In genomic region chr18:56269958-56270357, GRCh38 we compare ENCODE assay signal across 22 cellular contexts.
DNase-seq lines count a peak whose midpoint lies in the region; ATAC-seq, FAIRE-seq and TF ChIP-seq lines count a peak whose summit lies in the region.
"Had no signal": no experiment of that assay in that cellular context is flagged by ENCODE, and none has a peak within 500 bp of the region (broad histone marks: within the 10 kb centered on the region; RNA-seq: fewer than 3 reads in every experiment).

No MANE protein-coding gene starts in this region.

- peak overlapping the region; percentile 48 for H3K27ac Mint-ChIP-seq in activated T-cell treated with anti-CD3 and anti-CD28 coated beads, Interleukin-2, amount 50 U/mL, for 72 hours
- peak overlapping the region; percentile 38 for H3K27ac Mint-ChIP-seq in stimulated activated naive B cell treated with anti-CD40 and anti-IgM and Interleukin-4, amounts not matched to agents 10 μg/mL and 1 μg/mL and 100 μg/mL, for 72 hours
- H3K27ac Mint-ChIP-seq: CD4-positive, alpha-beta memory T cell had no signal

- no peaks in the 10 kb centered on the region for H3K36me3 Mint-ChIP-seq in activated T-cell treated with anti-CD3 and anti-CD28 coated beads, Interleukin-2, amount 50 U/mL, for 72 hours (ENCODE audit: insufficient read depth in 2 of 2)
- H3K36me3 Mint-ChIP-seq in activated T-cell treated with anti-CD3 and anti-CD28 coated beads, Interleukin-2, amount 50 U/mL, for 4 hours (ENCODE audit: insufficient read depth), result no peaks in the 10 kb centered on the region
- H3K36me3 Mint-ChIP-seq in stimulated activated naive B cell treated with anti-CD40 and anti-IgM and Interleukin-4, amounts not matched to agents 10 μg/mL and 1 μg/mL and 100 μg/mL, for 72 hours, result peaks cover 0 to 4% of the 10 kb centered on the region in 2 donors
- H3K36me3 Mint-ChIP-seq: CD4-positive, alpha-beta memory T cell had no signal

- FAIRE-seq in H54 (lab: Jason Lieb, UNC), result no peak
- FAIRE-seq: A549, GM12891, GM18507 had no signal

- no peak for ATAC-seq in activated T-cell treated with anti-CD3 and anti-CD28 coated beads, Interleukin-2, amount 50 U/mL, for 72 hours (replicated peaks in 1 of 2)
- ATAC-seq in activated T-cell treated with anti-CD3 and anti-CD28 coated beads, Interleukin-2, amount 50 U/mL, for 4 hours, result no peak
- ATAC-seq in stimulated activated naive B cell treated with anti-CD40 and anti-IgM and Interleukin-4, amounts not matched to agents 10 μg/mL and 1 μg/mL and 100 μg/mL, for 72 hours (replicated peaks), result no peak
- no peak for ATAC-seq in GM19395 (IDR thresholded peaks at IDR 0.05; ENCODE audit: unreplicated experiment)
- ATAC-seq: A549 had no signal

- TF ChIP-seq POLR2A in H54 (IDR thresholded peaks at IDR 0.05; ENCODE audit: low read depth, low read length), result no peak

- H3K4me1 Mint-ChIP-seq in activated T-cell treated with anti-CD3 and anti-CD28 coated beads, Interleukin-2, amount 50 U/mL, for 72 hours (ENCODE audit: low read depth), result no peaks in the 10 kb centered on the region
- H3K4me1 Mint-ChIP-seq in activated T-cell treated with anti-CD3 and anti-CD28 coated beads, Interleukin-2, amount 50 U/mL, for 4 hours (ENCODE audit: low read depth), result no peaks in the 10 kb centered on the region
- peaks cover 36 to 58% of the 10 kb centered on the region in 2 donors for H3K4me1 Mint-ChIP-seq in stimulated activated naive B cell treated with anti-CD40 and anti-IgM and Interleukin-4, amounts not matched to agents 10 μg/mL and 1 μg/mL and 100 μg/mL, for 72 hours
- H3K4me1 Mint-ChIP-seq: CD4-positive, alpha-beta memory T cell had no signal

- no peaks in the 10 kb centered on the region for H3K4me1 ChIP-seq in adipocyte (ENCODE audit: control insufficient read depth, insufficient read depth, low read length)
- H3K4me1 ChIP-seq: A549, Caco-2 had no signal

- no peak for DNase-seq in activated T-cell treated with anti-CD3 and anti-CD28 coated beads, Interleukin-2, amount 50 U/mL, for 72 hours
- no peak for DNase-seq in activated T-cell treated with anti-CD3 and anti-CD28 coated beads, Interleukin-2, amount 50 U/mL, for 4 hours
- DNase-seq in adipocyte (ENCODE audit: low read depth) (peak; percentile 5), iris pigment epithelial cell (ENCODE audit: low read depth) (peak; percentile 2), H54 (ENCODE audit: insufficient read length, low spot score) (no peak), NCI-H146 treated with DMSO at 0.1 percent for 48 hours (lab: John Stamatoyannopoulos, UW; ENCODE audit: unreplicated experiment) (no peak)
- DNase-seq in stimulated activated naive B cell treated with anti-CD40 and anti-IgM and Interleukin-4, amounts not matched to agents 10 μg/mL and 1 μg/mL and 100 μg/mL, for 72 hours, result no peak
- DNase-seq: 8988T; ACHN; C1 segment of cervical spinal cord; Caco-2; CD4-positive, alpha-beta memory T cell; DMS 273 treated with DMSO at 0.1 percent for 48 hours; DMS79; GF-D8; GOT3; H7; HCEC 1CT had no signal

- no peak overlapping the region for H3K9ac ChIP-seq in adipocyte (ENCODE audit: low read length)

- no peaks in the 10 kb centered on the region for H3K9me3 ChIP-seq in adipocyte (ENCODE audit: control insufficient read depth, low read length)
- H3K9me3 ChIP-seq: A549, Caco-2 had no signal

- H3K27me3 ChIP-seq in adipocyte (replicated peaks; ENCODE audit: control insufficient read depth, insufficient read depth, low read length), result no peaks in the 10 kb centered on the region

- H3K9me3 Mint-ChIP-seq in activated T-cell treated with anti-CD3 and anti-CD28 coated beads, Interleukin-2, amount 50 U/mL, for 72 hours, result peaks cover 2% of the 10 kb centered on the region in 2 donors
- peaks cover 3% of the 10 kb centered on the region for H3K9me3 Mint-ChIP-seq in activated T-cell treated with anti-CD3 and anti-CD28 coated beads, Interleukin-2, amount 50 U/mL, for 4 hours
- H3K9me3 Mint-ChIP-seq in stimulated activated naive B cell treated with anti-CD40 and anti-IgM and Interleukin-4, amounts not matched to agents 10 μg/mL and 1 μg/mL and 100 μg/mL, for 72 hours, result peaks cover 3 to 5% of the 10 kb centered on the region in 2 donors

- H3K4me3 ChIP-seq in adipocyte (ENCODE audit: low read length), result no peak overlapping the region
- H3K4me3 ChIP-seq: A549 had no signal

- H3K4me3 Mint-ChIP-seq in activated T-cell treated with anti-CD3 and anti-CD28 coated beads, Interleukin-2, amount 50 U/mL, for 72 hours, result no peak overlapping the region
- no peak overlapping the region for H3K4me3 Mint-ChIP-seq in activated T-cell treated with anti-CD3 and anti-CD28 coated beads, Interleukin-2, amount 50 U/mL, for 4 hours
- no peak overlapping the region for H3K4me3 Mint-ChIP-seq in stimulated activated naive B cell treated with anti-CD40 and anti-IgM and Interleukin-4, amounts not matched to agents 10 μg/mL and 1 μg/mL and 100 μg/mL, for 72 hours
- H3K4me3 Mint-ChIP-seq: CD4-positive, alpha-beta memory T cell had no signal

- no peaks in the 10 kb centered on the region for H3K36me3 ChIP-seq in adipocyte (ENCODE audit: control insufficient read depth, insufficient read depth, low read length, severe bottlenecking)

- peaks cover 7% of the 10 kb centered on the region for H3K27me3 Mint-ChIP-seq in activated T-cell treated with anti-CD3 and anti-CD28 coated beads, Interleukin-2, amount 50 U/mL, for 72 hours (ENCODE audit: low read depth)
- peaks cover 7% of the 10 kb centered on the region for H3K27me3 Mint-ChIP-seq in activated T-cell treated with anti-CD3 and anti-CD28 coated beads, Interleukin-2, amount 50 U/mL, for 4 hours (ENCODE audit: low read depth)
- no peaks in the 10 kb centered on the region for H3K27me3 Mint-ChIP-seq in stimulated activated naive B cell treated with anti-CD40 and anti-IgM and Interleukin-4, amounts not matched to agents 10 μg/mL and 1 μg/mL and 100 μg/mL, for 72 hours

Comparison
In these comparisons a context has a peak if more than half of its experiments do, and no peak if none do; other contexts are left out.
1. DNase-seq: peak in adipocyte (single experiment) and iris pigment epithelial cell (single experiment); none in activated T-cell treated with anti-CD3 and anti-CD28 coated beads, Interleukin-2, amount 50 U/mL, for 72 hours (0 of 2), activated T-cell treated with anti-CD3 and anti-CD28 coated beads, Interleukin-2, amount 50 U/mL, for 4 hours (single experiment), stimulated activated naive B cell treated with anti-CD40 and anti-IgM and Interleukin-4, amounts not matched to agents 10 μg/mL and 1 μg/mL and 100 μg/mL, for 72 hours (single experiment), H54 (single experiment) and NCI-H146 treated with DMSO at 0.1 percent for 48 hours (single experiment).